ENCODE assay signal across 23 cellular contexts in genomic region chr2:29782087-29782486, GRCh38.
"Had no signal": no experiment of that assay in that cellular context is flagged by ENCODE, and none has a peak within 500 bp of the region (broad histone marks: within the 10 kb centered on the region; RNA-seq: fewer than 3 reads in every experiment).

No MANE protein-coding gene starts in this region.

- DNase-seq: left ventricle myocardium inferior; mesendoderm; naive B cell; natural killer cell; ovary; stimulated activated CD4-positive, alpha-beta T cell treated with anti-CD3 and anti-CD28 coated beads, Interleukin-12 subunit alpha, Interleukin-12 subunit beta, amount 100 ng/mL, for 4 hours; stimulated activated CD4-positive, alpha-beta T cell treated with anti-CD3 and anti-CD28 coated beads, Interleukin-15, amount 100 ng/mL, for 24 hours; stimulated activated CD4-positive, alpha-beta T cell treated with anti-CD3 and anti-CD28 coated beads, Interleukin-2, amount 100 ng/mL, for 24 hours; stimulated activated CD4-positive, alpha-beta T cell treated with anti-CD3 and anti-CD28 coated beads, Interleukin-4, amount 100 ng/mL, for 1 hour; stimulated activated naive CD4-positive, alpha-beta T cell; tibial artery; uterus had no signal

- ATAC-seq: natural killer cell; sciatic nerve; stimulated activated effector memory CD8-positive, alpha-beta T cell treated with anti-CD3 and anti-CD28 coated beads, Interleukin-12 subunit alpha, Interleukin-12 subunit beta, amount 100 ng/mL, for 72 hours had no signal

- H3K4me1 Mint-ChIP-seq: naive B cell; natural killer cell; stimulated activated effector memory CD8-positive, alpha-beta T cell treated with anti-CD3 and anti-CD28 coated beads, Interleukin-12 subunit alpha, Interleukin-12 subunit beta, amount 100 ng/mL, for 72 hours had no signal

- H3K4me3 ChIP-seq: left ventricle myocardium inferior, lung, ovary, right atrium auricular region, skin epidermis, suprapubic skin, thoracic aorta, tibial artery, uterus had no signal

- H3K4me3 Mint-ChIP-seq: mesothelial cell of epicardium; naive B cell; natural killer cell; stimulated activated effector memory CD8-positive, alpha-beta T cell treated with anti-CD3 and anti-CD28 coated beads, Interleukin-12 subunit alpha, Interleukin-12 subunit beta, amount 100 ng/mL, for 72 hours; stimulated activated naive CD8-positive, alpha-beta T cell treated with anti-CD3 and anti-CD28 coated beads, Interleukin-15, Interleukin-2, amounts not matched to agents 100 ng/mL and 50 ng/mL, for 24 hours had no signal

- H3K4me1 ChIP-seq: left ventricle myocardium inferior, right atrium auricular region, suprapubic skin, tibial artery, uterus had no signal

- H3K9me3 Mint-ChIP-seq: mesothelial cell of epicardium; natural killer cell; stimulated activated effector memory CD8-positive, alpha-beta T cell treated with anti-CD3 and anti-CD28 coated beads, Interleukin-12 subunit alpha, Interleukin-12 subunit beta, amount 100 ng/mL, for 72 hours; stimulated activated naive CD8-positive, alpha-beta T cell treated with anti-CD3 and anti-CD28 coated beads, Interleukin-15, Interleukin-2, amounts not matched to agents 100 ng/mL and 50 ng/mL, for 24 hours had no signal

- H3K36me3 Mint-ChIP-seq: mesothelial cell of epicardium; naive B cell; natural killer cell; stimulated activated effector memory CD8-positive, alpha-beta T cell treated with anti-CD3 and anti-CD28 coated beads, Interleukin-12 subunit alpha, Interleukin-12 subunit beta, amount 100 ng/mL, for 72 hours; type B pancreatic cell had no signal

- H3K36me3 ChIP-seq: left ventricle myocardium inferior, ovary, right atrium auricular region, suprapubic skin, thoracic aorta, tibial artery, uterus had no signal

- H3K27me3 ChIP-seq: ovary, right atrium auricular region, uterus had no signal

- H3K9me3 ChIP-seq: left ventricle myocardium inferior, ovary, right atrium auricular region, suprapubic skin, thoracic aorta, tibial artery, uterus had no signal

- H3K27ac ChIP-seq: left ventricle myocardium inferior, ovary, right atrium auricular region, skin epidermis, suprapubic skin, thoracic aorta, tibial artery, uterus had no signal

- H3K27ac Mint-ChIP-seq: mesothelial cell of epicardium; naive B cell; natural killer cell; progenitor cell of endocrine pancreas; stimulated activated effector memory CD8-positive, alpha-beta T cell treated with anti-CD3 and anti-CD28 coated beads, Interleukin-12 subunit alpha, Interleukin-12 subunit beta, amount 100 ng/mL, for 72 hours; stimulated activated naive CD8-positive, alpha-beta T cell treated with anti-CD3 and anti-CD28 coated beads, Interleukin-15, Interleukin-2, amounts not matched to agents 100 ng/mL and 50 ng/mL, for 24 hours; type B pancreatic cell had no signal

- H3K27me3 Mint-ChIP-seq: type B pancreatic cell had no signal
